ENCODE assay signal across 24 cellular contexts in the genomic region with DNA sequence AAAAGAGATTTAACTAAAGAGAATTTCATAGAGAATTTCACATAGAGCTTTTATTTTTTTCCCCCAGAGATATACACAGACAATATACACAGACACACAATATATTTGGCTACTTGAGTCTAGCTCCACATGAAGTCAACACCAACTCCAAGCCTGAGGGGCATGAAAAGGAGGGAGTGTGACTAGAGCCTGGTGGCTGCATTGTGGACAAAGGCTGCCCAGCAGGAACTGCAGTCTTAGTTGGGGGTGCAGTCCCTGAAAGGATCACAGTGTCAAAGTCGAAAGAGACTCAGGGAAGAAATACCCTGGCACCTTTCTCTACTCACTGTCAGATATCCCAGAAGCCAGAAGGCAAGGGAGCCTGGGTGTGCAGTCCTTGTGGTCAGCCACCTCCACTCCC.
"Had no signal": no experiment of that assay in that cellular context is flagged by ENCODE, and none has a peak within 500 bp of the region (broad histone marks: within the 10 kb centered on the region; RNA-seq: fewer than 3 reads in every experiment).

No MANE protein-coding gene starts in this region.

- H3K4me1 ChIP-seq: esophagus squamous epithelium, parathyroid adenoma, right atrium auricular region, sigmoid colon, spleen, testis, tibial artery had no signal

- H3K4me3 Mint-ChIP-seq: effector memory CD8-positive, alpha-beta T cell; memory B cell; natural killer cell; stimulated activated memory B cell treated with anti-CD40 and anti-IgM and Interleukin-4, amounts not matched to agents 10 μg/mL and 1 μg/mL and 100 μg/mL, for 72 hours; type B pancreatic cell had no signal

- H3K27ac Mint-ChIP-seq: effector memory CD8-positive, alpha-beta T cell; memory B cell; natural killer cell; progenitor cell of endocrine pancreas; stimulated activated memory B cell treated with anti-CD40 and anti-IgM and Interleukin-4, amounts not matched to agents 10 μg/mL and 1 μg/mL and 100 μg/mL, for 72 hours; type B pancreatic cell had no signal

- DNase-seq: cortex of kidney; effector memory CD8-positive, alpha-beta T cell; erythroblast; esophagus squamous epithelium; foreskin melanocyte; hypothalamus; kidney; natural killer cell; sigmoid colon; spleen; stimulated activated CD4-positive, alpha-beta T cell treated with anti-CD3 and anti-CD28 coated beads, Interleukin-4, amount 100 ng/mL, for 4 hours; stimulated activated naive CD8-positive, alpha-beta T cell treated with anti-CD3 and anti-CD28 coated beads, Interleukin-15, Interleukin-2, amounts not matched to agents 100 U/mL and 50 U/mL, for 24 hours; substantia nigra; testis; tibial artery had no signal

- ATAC-seq: effector memory CD8-positive, alpha-beta T cell; left lobe of liver; natural killer cell; stimulated activated memory B cell treated with anti-CD40 and anti-IgM and Interleukin-4, amounts not matched to agents 10 μg/mL and 1 μg/mL and 100 μg/mL, for 72 hours; stimulated activated naive CD8-positive, alpha-beta T cell treated with anti-CD3 and anti-CD28 coated beads, Interleukin-15, Interleukin-2, amounts not matched to agents 100 U/mL and 50 U/mL, for 24 hours had no signal

- H3K9me3 ChIP-seq: testis had no signal

- H3K79me2 ChIP-seq: parathyroid adenoma had no signal

- H3K27me3 ChIP-seq: esophagus squamous epithelium, right atrium auricular region, sigmoid colon, spleen, testis, tibial artery had no signal

- H3K4me3 ChIP-seq: esophagus squamous epithelium, lung, right atrium auricular region, sigmoid colon, skin epidermis, spleen, testis, tibial artery had no signal

- H2AFZ ChIP-seq: parathyroid adenoma had no signal

- H3K27ac ChIP-seq: esophagus squamous epithelium, parathyroid adenoma, right atrium auricular region, sigmoid colon, skin epidermis, spleen, testis, tibial artery had no signal

- H3K36me3 ChIP-seq: esophagus squamous epithelium, right atrium auricular region, sigmoid colon, spleen, tibial artery had no signal

- H3K9ac ChIP-seq: parathyroid adenoma had no signal

- H3K27me3 Mint-ChIP-seq: progenitor cell of endocrine pancreas; stimulated activated memory B cell treated with anti-CD40 and anti-IgM and Interleukin-4, amounts not matched to agents 10 μg/mL and 1 μg/mL and 100 μg/mL, for 72 hours; type B pancreatic cell had no signal

- H3K4me1 Mint-ChIP-seq: memory B cell; natural killer cell; stimulated activated memory B cell treated with anti-CD40 and anti-IgM and Interleukin-4, amounts not matched to agents 10 μg/mL and 1 μg/mL and 100 μg/mL, for 72 hours had no signal

- H3K36me3 Mint-ChIP-seq: memory B cell; natural killer cell; stimulated activated memory B cell treated with anti-CD40 and anti-IgM and Interleukin-4, amounts not matched to agents 10 μg/mL and 1 μg/mL and 100 μg/mL, for 72 hours had no signal
